ENCODE assay signal across 1 cellular context in genomic region chr12:57844725-57845477, GRCh38.
TF ChIP-seq lines count a peak whose summit lies in the region.

No MANE protein-coding gene starts in this region.

TF ChIP-seq in K562, 482 proteins besides CTCF, POLR2A, EP300 and RAD21 (continued from another document):
- no peak for TF ChIP-seq SREBF1 (IDR thresholded peaks at IDR 0.05; ENCODE audit: borderline replicate concordance, low read depth, low read length)
- no peak for TF ChIP-seq FOXJ3 (CRISPR knock-in tag; IDR thresholded peaks at IDR 0.05)
- no peak for TF ChIP-seq TCF7L2 (IDR thresholded peaks at IDR 0.05; ENCODE audit: low read depth, low read length)
- 0 out of 2 replicates have a peak, but pooled peaks have one; percentile 5 for TF ChIP-seq TEAD4 (IDR thresholded peaks at IDR 0.05; ENCODE audit: low read length)
- no peak for TF ChIP-seq TEAD4 (CRISPR knock-in tag; IDR thresholded peaks at IDR 0.05; ENCODE audit: borderline replicate concordance)
- TF ChIP-seq ZNF511 (CRISPR knock-in tag; IDR thresholded peaks at IDR 0.05) = no peak
- TF ChIP-seq BCL6 (CRISPR knock-in tag; IDR thresholded peaks at IDR 0.05) = no peak
- TF ChIP-seq ZBTB5 (IDR thresholded peaks at IDR 0.05) = no peak
- no peak for TF ChIP-seq ZNF140 (CRISPR knock-in tag; IDR thresholded peaks at IDR 0.05)
- TF ChIP-seq CXXC5 (CRISPR knock-in tag; IDR thresholded peaks at IDR 0.05) = 0 out of 2 replicates have a peak, but pooled peaks have one; percentile 1
- TF ChIP-seq TRIM28 (IDR thresholded peaks at IDR 0.05) = no peak
- no peak for TF ChIP-seq POU5F1 (IDR thresholded peaks at IDR 0.05; ENCODE audit: borderline replicate concordance, low read depth, low read length, partially characterized antibody)
- TF ChIP-seq TEAD2 (tag; IDR thresholded peaks at IDR 0.05) = no peak
- no peak for TF ChIP-seq BRCA1 (IDR thresholded peaks at IDR 0.05)
- no peak for TF ChIP-seq BRCA1 (CRISPR knock-in tag; IDR thresholded peaks at IDR 0.05)
- no peak for TF ChIP-seq ZNF280A (IDR thresholded peaks at IDR 0.05; ENCODE audit: low read depth, partially characterized antibody)
- peak; percentile 82 for TF ChIP-seq CEBPG (CRISPR knock-in tag; IDR thresholded peaks at IDR 0.05)
- peak; percentile 45 to 65; a peak in 3 of 4 replicates for TF ChIP-seq CEBPG (tag; conservative IDR thresholded peaks at IDR 0.05 in 1 of 2, IDR thresholded peaks at IDR 0.05 in 1 of 2)
- no peak for TF ChIP-seq ZNF280B (CRISPR knock-in tag; IDR thresholded peaks at IDR 0.05)
- no peak for TF ChIP-seq CBX8 (IDR thresholded peaks at IDR 0.05; ENCODE audit: borderline replicate concordance, extremely low read depth, low read depth, low read length, poor library complexity, severe bottlenecking)
- TF ChIP-seq TBL1XR1 (IDR thresholded peaks at IDR 0.05; ENCODE audit: low read length in 2 of 2) = no peak
- TF ChIP-seq PBX2 (CRISPR knock-in tag; IDR thresholded peaks at IDR 0.05; ENCODE audit: low read depth) = no peak
- TF ChIP-seq PBX2 (tag; conservative IDR thresholded peaks at IDR 0.05; ENCODE audit: low read depth) = no peak
- TF ChIP-seq HNRNPL (IDR thresholded peaks at IDR 0.05; ENCODE audit: low read depth, low read length) = no peak
- TF ChIP-seq ARID3A (IDR thresholded peaks at IDR 0.05; ENCODE audit: borderline replicate concordance, low read depth, low read length) = no peak
- TF ChIP-seq HNRNPLL (IDR thresholded peaks at IDR 0.05; ENCODE audit: low read depth, low read length, poor library complexity, severe bottlenecking) = no peak
- TF ChIP-seq ZNF274 (IDR thresholded peaks at IDR 0.05; ENCODE audit: borderline replicate concordance, low read depth, low read length) = no peak
- TF ChIP-seq VEZF1 (CRISPR knock-in tag; IDR thresholded peaks at IDR 0.05) = 0 out of 2 replicates have a peak, but pooled peaks have one; percentile 32
- TF ChIP-seq THRAP3 (IDR thresholded peaks at IDR 0.05; ENCODE audit: borderline replicate concordance) = no peak
- TF ChIP-seq KLF16 (IDR thresholded peaks at IDR 0.05) = no peak
